8 cellular contexts compared by ENCODE assay signal in the genomic region with DNA sequence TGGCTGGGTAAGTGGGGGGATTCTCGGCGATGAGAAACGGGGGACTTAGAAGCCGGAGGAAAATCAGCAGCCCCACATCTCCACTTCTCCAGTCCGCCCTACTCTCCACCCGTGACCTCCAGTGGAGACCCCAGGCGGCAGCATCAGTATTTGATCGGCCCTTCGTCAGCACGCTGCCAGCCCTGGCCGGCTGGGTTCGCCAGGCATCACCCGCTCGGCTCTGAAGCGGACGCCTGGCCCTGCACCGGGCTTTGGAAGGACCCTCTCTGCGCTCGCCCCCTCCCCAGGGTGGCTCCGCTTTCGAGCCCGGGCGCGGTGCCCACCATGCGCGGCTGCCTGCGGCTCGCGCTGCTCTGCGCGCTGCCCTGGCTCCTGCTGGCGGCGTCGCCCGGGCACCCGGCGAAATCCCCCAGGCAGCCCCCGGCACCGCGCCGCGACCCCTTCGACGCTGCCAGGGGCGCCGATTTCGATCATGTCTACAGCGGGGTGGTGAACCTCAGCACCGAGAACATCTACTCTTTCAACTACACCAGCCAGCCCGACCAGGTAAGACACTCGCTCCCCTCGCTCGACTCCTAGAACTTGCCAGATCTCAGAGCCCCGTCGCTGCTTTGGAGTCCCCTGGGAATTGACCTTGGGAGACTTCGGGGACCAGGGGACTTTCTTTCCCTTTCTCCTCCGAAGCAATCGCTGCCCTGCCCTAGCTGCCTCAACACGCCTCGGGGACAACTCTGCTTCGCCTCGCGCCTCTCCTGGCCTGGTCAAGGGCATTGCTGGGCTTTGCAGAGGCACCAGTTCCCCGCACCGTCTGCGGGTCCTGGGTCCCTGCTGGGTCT. TPM values are rescaled to one million over a fixed set of nuclear protein-coding genes. Genes with fewer than 3 reads are reported as not detected.
DNase-seq lines count a peak whose midpoint lies in the region; ATAC-seq and TF ChIP-seq lines count a peak whose summit lies in the region.

No MANE protein-coding gene starts in this region.

- DNase-seq in NCI-H1694 treated with DMSO at 0.1 percent for 48 hours (lab: John Stamatoyannopoulos, UW) = peak; percentile 23
- no peak for DNase-seq in NCI-H1694 (lab: John Stamatoyannopoulos, UW)
- DNase-seq in SJCRH30 = no peak
- peak; percentile 55 for DNase-seq in iPS-NIHi11 (ENCODE audit: low spot score)
- peak; percentile 87 for DNase-seq in spleen
- no peak for DNase-seq in LoVo (ENCODE audit: low spot score)

- no peak overlapping the region for H3K27ac ChIP-seq in SJCRH30
- H3K27ac ChIP-seq in angular gyrus (ENCODE audit: low read depth, low read length) = peak overlapping the region; percentile 71
- peak overlapping the region; percentile 86 to 94 (median 90) for H3K27ac ChIP-seq in spleen

- TF ChIP-seq CTCF in spleen (IDR thresholded peaks at IDR 0.05 in 8 of 11, conservative IDR thresholded peaks at IDR 0.05 in 3 of 11) = peak in 1 of 11 experiments; percentile 0

- intact Hi-C loops in spleen (cut with DNase I; ENCODE audit: low total_unique reads) = no loop called here

- H3K36me3 ChIP-seq in SJCRH30 = no peaks in the 10 kb centered on the region
- H3K36me3 ChIP-seq in spleen = peaks cover 0 to 3% (median 0%) of the 10 kb centered on the region in 6 donors

- H3K4me1 ChIP-seq in SJCRH30 (peaks cover 10% of the 10 kb centered on the region), spleen (peaks cover 0 to 70% (median 41%) of the 10 kb centered on the region in 6 donors)

- H3K4me3 ChIP-seq in SJCRH30 = peak overlapping the region; percentile 52
- H3K4me3 ChIP-seq in spleen = peak overlapping the region; percentile 55 to 82 (median 68)

- peak; percentile 25 for ATAC-seq in HG02870 (IDR thresholded peaks at IDR 0.05; ENCODE audit: unreplicated experiment)

- TF ChIP-seq POLR2A in spleen (IDR thresholded peaks at IDR 0.05) = no peak

- 0 to 1% (median 1%) methylated on average over 12 to 66 of the region's 66 CpGs for WGBS in spleen, 5 donors

- H3K9me3 ChIP-seq in SJCRH30 (replicated peaks) (no peaks in the 10 kb centered on the region; the same call in 1 of the 2 replicates), spleen (no peaks in the 10 kb centered on the region)

- H3K27me3 ChIP-seq in SJCRH30 (peaks cover 19% of the 10 kb centered on the region; the same call in 1 of the 2 replicates), spleen (replicated peaks in 1 of 7) (peaks cover 0 to 20% (median 0%) of the 10 kb centered on the region in 7 donors)

RNA-seq across cellular contexts. Expression of a gene that starts 0.6 kb away (rescaled TPM):
- total RNA-seq in SJCRH30 (2014; rRNA removed; shearing (Covaris generic)) = 0.20 and 0.42 TPM in 2 replicates
- 10 to 100 TPM; 37.2 to 81.5 (median 47.4) TPM for total RNA-seq in spleen
- polyA plus RNA-seq in spleen = 10 to 100 TPM; 12.4 to 13.4 (median 12.8) TPM

RNA-seq across cellular contexts. Expression of a gene that starts 18.0 kb away (rescaled TPM):
- total RNA-seq in SJCRH30 (2014; rRNA removed; shearing (Covaris generic)) = 14.8 and 19.7 TPM in 2 replicates
- 10 to 100 TPM; 15.7 to 26.3 (median 17.7) TPM for total RNA-seq in spleen
- polyA plus RNA-seq in spleen = 1 to 10 TPM; 1.4 to 2.1 (median 1.7) TPM

Comparison
In these comparisons a context has a peak if more than half of its experiments do, and no peak if none do; other contexts are left out.
1. DNase-seq: peak in NCI-H1694 treated with DMSO at 0.1 percent for 48 hours (single experiment), iPS-NIHi11 (single experiment) and spleen (single experiment); none in NCI-H1694 (single experiment), SJCRH30 (0 of 2) and LoVo (single experiment).
2. RNA of a gene that starts 0.6 kb away (total RNA-seq): 37.2 to 81.5 TPM in spleen; 0.20 to 0.42 TPM in SJCRH30; every median in the first group is over 10 times any median in the second.